Comparison of ENCODE assay signal across 14 cellular contexts in genomic region chr6:1871936-1872335, GRCh38.
DNase-seq lines count a peak whose midpoint lies in the region; ATAC-seq and TF ChIP-seq lines count a peak whose summit lies in the region.
"Had no signal": no experiment of that assay in that cellular context is flagged by ENCODE, and none has a peak within 500 bp of the region (broad histone marks: within the 10 kb centered on the region; RNA-seq: fewer than 3 reads in every experiment).

No MANE protein-coding gene starts in this region.

- H3K4me1 ChIP-seq in fibroblast of lung (ENCODE audit: control insufficient read depth, extremely low read depth, insufficient read depth, low read length): peaks cover 10% of the 10 kb centered on the region
- H3K4me1 ChIP-seq in tibial artery: peaks cover 0 to 44% (median 16%) of the 10 kb centered on the region in 4 donors
- H3K4me1 ChIP-seq in left lung: no peaks in the 10 kb centered on the region

- TF ChIP-seq CTCF in fibroblast of lung (conservative IDR thresholded peaks at IDR 0.05 in 1 of 2, IDR thresholded peaks at IDR 0.05 in 1 of 2; ENCODE audit: low read depth in 1 of 2, low read length in 2 of 2) (no peak), tibial artery (IDR thresholded peaks at IDR 0.05) (no peak), left lung (IDR thresholded peaks at IDR 0.05) (no peak)

- intact Hi-C loops in tibial artery (cut with DNase I; ENCODE audit: low total_unique reads) (no loop called here), left lung (cut with DNase I) (no loop called here)

- no peak for ATAC-seq in stimulated activated naive CD8-positive, alpha-beta T cell treated with anti-CD3 and anti-CD28 coated beads, Interleukin-15, amount 100 ng/mL, for 72 hours
- ATAC-seq in left lung: no peak

- H3K27me3 ChIP-seq in fibroblast of lung (ENCODE audit: control insufficient read depth, insufficient read depth, low read length) (no peaks in the 10 kb centered on the region), tibial artery (no peaks in the 10 kb centered on the region), left lung (no peaks in the 10 kb centered on the region)

- H3K9me3 Mint-ChIP-seq in stimulated activated naive CD8-positive, alpha-beta T cell treated with anti-CD3 and anti-CD28 coated beads, Interleukin-15, amount 100 ng/mL, for 72 hours: no peaks in the 10 kb centered on the region
- H3K9me3 Mint-ChIP-seq: activated naive CD4-positive, alpha-beta T cell treated with anti-CD3 and anti-CD28 coated beads, Interleukin-2, amount 50 U/mL, for 24 hours had no signal

- no peak overlapping the region for H3K4me3 Mint-ChIP-seq in stimulated activated naive CD8-positive, alpha-beta T cell treated with anti-CD3 and anti-CD28 coated beads, Interleukin-15, amount 100 ng/mL, for 72 hours
- H3K4me3 Mint-ChIP-seq: activated naive CD4-positive, alpha-beta T cell treated with anti-CD3 and anti-CD28 coated beads, Interleukin-2, amount 50 U/mL, for 24 hours had no signal

- no peak overlapping the region for H3K4me3 ChIP-seq in fibroblast of lung (replicated peaks in 1 of 4; ENCODE audit: control extremely low read depth in 1 of 4, insufficient read depth in 1 of 4, low read depth in 3 of 4, low read length in 4 of 4)
- H3K4me3 ChIP-seq in tibial artery: peak overlapping the region; percentile 23 to 24
- H3K4me3 ChIP-seq in left lung: no peak overlapping the region

- no peaks in the 10 kb centered on the region for H3K9me3 ChIP-seq in fibroblast of lung (ENCODE audit: control insufficient read depth, insufficient read depth, low read depth, low read length)
- H3K9me3 ChIP-seq in tibial artery: no peaks in the 10 kb centered on the region
- no peaks in the 10 kb centered on the region for H3K9me3 ChIP-seq in left lung

- H3K27me3 Mint-ChIP-seq in stimulated activated naive CD8-positive, alpha-beta T cell treated with anti-CD3 and anti-CD28 coated beads, Interleukin-15, amount 100 ng/mL, for 72 hours: no peaks in the 10 kb centered on the region
- H3K27me3 Mint-ChIP-seq: activated naive CD4-positive, alpha-beta T cell treated with anti-CD3 and anti-CD28 coated beads, Interleukin-2, amount 50 U/mL, for 24 hours had no signal

- peak overlapping the region; percentile 51 for H3K4me2 ChIP-seq in fibroblast of lung (ENCODE audit: extremely low read depth, insufficient read depth, low read length)

- no peaks in the 10 kb centered on the region for H3K4me1 Mint-ChIP-seq in stimulated activated naive CD8-positive, alpha-beta T cell treated with anti-CD3 and anti-CD28 coated beads, Interleukin-15, amount 100 ng/mL, for 72 hours
- H3K4me1 Mint-ChIP-seq: activated naive CD4-positive, alpha-beta T cell treated with anti-CD3 and anti-CD28 coated beads, Interleukin-2, amount 50 U/mL, for 24 hours had no signal

- no peak overlapping the region for H2AFZ ChIP-seq in fibroblast of lung (ENCODE audit: low read length)

- H3K27ac Mint-ChIP-seq in stimulated activated naive CD8-positive, alpha-beta T cell treated with anti-CD3 and anti-CD28 coated beads, Interleukin-15, amount 100 ng/mL, for 72 hours: no peak overlapping the region
- H3K27ac Mint-ChIP-seq: activated naive CD4-positive, alpha-beta T cell treated with anti-CD3 and anti-CD28 coated beads, Interleukin-2, amount 50 U/mL, for 24 hours had no signal

- H3K36me3 ChIP-seq in fibroblast of lung (ENCODE audit: control insufficient read depth, insufficient read depth, low read length) (no peaks in the 10 kb centered on the region), tibial artery (no peaks in the 10 kb centered on the region), left lung (no peaks in the 10 kb centered on the region)
- H3K36me3 ChIP-seq: WERI-Rb-1 had no signal

- DNase-seq in NCI-H1105 treated with DMSO at 0.1 percent for 48 hours (lab: John Stamatoyannopoulos, UW): peak; percentile 50
- no peak for DNase-seq in NCI-H1105 (lab: John Stamatoyannopoulos, UW)
- peak in 1 of 2 donors; percentile 11 for DNase-seq in fibroblast of lung (ENCODE audit: low read depth in 2 of 2)
- DNase-seq in midbrain (lab: John Stamatoyannopoulos, UW): peak; percentile 70
- peak; percentile 42 to 77 for DNase-seq in tibial artery
- no peak for DNase-seq in stimulated activated naive CD8-positive, alpha-beta T cell treated with anti-CD3 and anti-CD28 coated beads, Interleukin-15, amount 100 ng/mL, for 72 hours
- no peak for DNase-seq in NCI-H146 (lab: John Stamatoyannopoulos, UW)
- DNase-seq in left lung: no peak
- DNase-seq: 8988T, GDM1, Kasumi-1, NCI-H2081 had no signal

- H3K27ac ChIP-seq in fibroblast of lung (ENCODE audit: insufficient read depth, low read length) (no peak overlapping the region), tibial artery (peak overlapping the region; percentile 79 to 82), left lung (no peak overlapping the region)
- H3K27ac ChIP-seq: WERI-Rb-1 had no signal

- H4K20me1 ChIP-seq in fibroblast of lung (ENCODE audit: control insufficient read depth, extremely low read depth, insufficient read depth, low read length): no peaks in the 10 kb centered on the region

- no peak overlapping the region for H3K9ac ChIP-seq in fibroblast of lung (ENCODE audit: insufficient read depth, low read length)

- H3K79me2 ChIP-seq in fibroblast of lung (ENCODE audit: control insufficient read depth, insufficient read depth, low read length): no peaks in the 10 kb centered on the region

Comparison
In these comparisons a context has a peak if more than half of its experiments do, and no peak if none do; other contexts are left out.
1. DNase-seq: peak in NCI-H1105 treated with DMSO at 0.1 percent for 48 hours (single experiment), midbrain (single experiment) and tibial artery (2 of 2); none in NCI-H1105 (single experiment), stimulated activated naive CD8-positive, alpha-beta T cell treated with anti-CD3 and anti-CD28 coated beads, Interleukin-15, amount 100 ng/mL, for 72 hours (0 of 2), NCI-H146 (single experiment) and left lung (0 of 2).
2. H3K27ac ChIP-seq: peak in tibial artery (2 of 2); none in fibroblast of lung (single experiment) and left lung (0 of 2).
3. H3K4me3 ChIP-seq: peak in tibial artery (2 of 2); none in fibroblast of lung (0 of 4) and left lung (0 of 2).